In genomic region chr5:132211787-132212186, GRCh38 we compare ENCODE assay signal across 23 cellular contexts. TPM values are rescaled to one million over a fixed set of nuclear protein-coding genes. Genes with fewer than 3 reads are reported as not detected.
DNase-seq lines count a peak whose midpoint lies in the region; ATAC-seq and TF ChIP-seq lines count a peak whose summit lies in the region.
"Had no signal": no experiment of that assay in that cellular context is flagged by ENCODE, and none has a peak within 500 bp of the region (broad histone marks: within the 10 kb centered on the region; RNA-seq: fewer than 3 reads in every experiment).

No MANE protein-coding gene starts in this region.

- H3K36me3 ChIP-seq in RWPE2 (ENCODE audit: low read depth), result peaks cover 84% of the 10 kb centered on the region
- H3K36me3 ChIP-seq in heart left ventricle, result peaks cover 0 to 82% (median 60%) of the 10 kb centered on the region in 9 donors
- H3K36me3 ChIP-seq in psoas muscle (ENCODE audit: insufficient read depth in 1 of 2, low read depth in 1 of 2), result peaks cover 0 to 66% of the 10 kb centered on the region in 2 donors

- H3K27me3 ChIP-seq in RWPE2 (ENCODE audit: insufficient read depth, poor library complexity, severe bottlenecking), result no peaks in the 10 kb centered on the region
- H3K27me3 ChIP-seq in heart left ventricle, result no peaks in the 10 kb centered on the region
- no peaks in the 10 kb centered on the region for H3K27me3 ChIP-seq in psoas muscle (ENCODE audit: insufficient read depth in 3 of 3, low read length in 2 of 3)
- H3K27me3 ChIP-seq: spleen, transverse colon had no signal

- in situ Hi-C loops in ACHN (cut with HindIII; ENCODE audit: low pct_ligation_motif_present, low pct_unique_long_range_greater_than_20kb, low sequenced_read_pairs), result no loop called here

- 23 to 69% (median 29%) methylated on average over 1 of the region's 1 CpG for WGBS in heart left ventricle, 4 donors
- 12 to 26% (median 17%) methylated on average over 1 of the region's 1 CpG for WGBS in psoas muscle, 3 donors

- H3K4me1 ChIP-seq in RWPE2 (ENCODE audit: insufficient read depth, poor library complexity, severe bottlenecking), result peaks cover 9% of the 10 kb centered on the region
- peaks cover 0 to 72% (median 36%) of the 10 kb centered on the region in 12 donors for H3K4me1 ChIP-seq in heart left ventricle
- peaks cover 31% of the 10 kb centered on the region for H3K4me1 ChIP-seq in psoas muscle
- H3K4me1 ChIP-seq: spleen had no signal

- H3K9me3 ChIP-seq in RWPE2 (ENCODE audit: severe bottlenecking) (no peaks in the 10 kb centered on the region), heart left ventricle (no peaks in the 10 kb centered on the region), psoas muscle (no peaks in the 10 kb centered on the region)
- H3K9me3 ChIP-seq: spleen, transverse colon had no signal

- H3K4me3 ChIP-seq in RWPE2 (ENCODE audit: severe bottlenecking) (no peak overlapping the region), heart left ventricle (no peak overlapping the region), psoas muscle (no peak overlapping the region)
- H3K4me3 ChIP-seq: spleen, transverse colon had no signal

- H3K27ac ChIP-seq in RWPE2 (ENCODE audit: poor library complexity, severe bottlenecking) (no peak overlapping the region), heart left ventricle (peak overlapping the region in 11 of 12 donors; percentile 49 to 90 (median 72)), psoas muscle (no peak overlapping the region)
- H3K27ac ChIP-seq: transverse colon, WERI-Rb-1 had no signal

- DNase-seq in EH (ENCODE audit: low read depth) (peak; percentile 78), RWPE2 (ENCODE audit: low spot score) (peak; percentile 7), heart left ventricle (peak in 4 of 5 donors; percentile 57 to 80 (median 70)), psoas muscle (no peak), ACHN (no peak), NCI-H345 (lab: John Stamatoyannopoulos, UW) (no peak)
- DNase-seq: activated CD4-positive, alpha-beta T cell treated with anti-CD3 and anti-CD28 coated beads, Interleukin-2, amount 10 ng/mL, durations not matched to agents 24 days and 14 days; activated CD8-positive, alpha-beta memory T cell treated with anti-CD3 and anti-CD28 coated beads, Interleukin-2, amount 10 ng/mL, durations not matched to agents 7 days and 5 days; activated naive CD4-positive, alpha-beta T cell treated with anti-CD3 and anti-CD28 coated beads for 36 hours; CD4-positive, alpha-beta T cell; effector CD8-positive, alpha-beta T cell; erythroblast; GOT3; NCI-H1694; NCI-H526 treated with DMSO at 0.1 percent for 48 hours; nephron progenitor cell; retina; SIG-M5; T1000; transverse colon; WERI-Rb-1 had no signal

- ATAC-seq in RWPE2 (ENCODE audit: low read depth), result no peak
- ATAC-seq in heart left ventricle, result peak; percentile 40 to 61 (median 59)
- ATAC-seq in psoas muscle, result peak; percentile 21 to 71 (median 50)
- ATAC-seq in HG03097 (IDR thresholded peaks at IDR 0.05; ENCODE audit: low FRiP score, unreplicated experiment), result no peak
- ATAC-seq: activated CD8-positive, alpha-beta memory T cell treated with anti-CD3 and anti-CD28 coated beads, Interleukin-2, amount 10 ng/mL, durations not matched to agents 7 days and 5 days had no signal

- TF ChIP-seq CTCF in RWPE2 (IDR thresholded peaks at IDR 0.05; ENCODE audit: poor library complexity, severe bottlenecking) (no peak), heart left ventricle (IDR thresholded peaks at IDR 0.05) (no peak), psoas muscle (IDR thresholded peaks at IDR 0.05) (no peak)

- TF ChIP-seq POLR2A in heart left ventricle (IDR thresholded peaks at IDR 0.05), result no peak

- intact Hi-C loops in heart left ventricle (cut with DNase I), result no loop called here
- intact Hi-C loops in psoas muscle (cut with DNase I), result no loop called here

RNA-seq across cellular contexts. Expression of gene P4HA2, which starts 15.9 kb away (rescaled TPM):
- total RNA-seq in heart left ventricle, result 10 to 100 TPM; 41.2 to 80.7 (median 55.7) TPM
- 100 to 1,000 TPM in 1 of 2 donors, 10 to 100 TPM in 1; 44.3 to 140 TPM for polyA plus RNA-seq in heart left ventricle
- 10 to 100 TPM; 12.5 to 21.6 (median 16.6) TPM for total RNA-seq in psoas muscle
- polyA plus RNA-seq in psoas muscle, result 10 to 100 TPM; 10.2 to 13.7 (median 13.0) TPM
- total RNA-seq: CD4-positive, alpha-beta T cell had no signal

RNA-seq across cellular contexts. Expression of gene PDLIM4, which starts 45.7 kb away (rescaled TPM):
- total RNA-seq in heart left ventricle, result 10 to 100 TPM in 3 of 9 donors, 1 to 10 TPM in 6; 2.4 to 16.9 (median 8.1) TPM
- 1 to 10 TPM; 5.1 to 9.1 TPM for polyA plus RNA-seq in heart left ventricle
- 1 to 10 TPM; 3.2 to 6.6 (median 5.6) TPM for total RNA-seq in psoas muscle
- 1 to 10 TPM; 1.8 to 6.4 (median 3.0) TPM for polyA plus RNA-seq in psoas muscle
- total RNA-seq: activated naive CD4-positive, alpha-beta T cell treated with anti-CD3 and anti-CD28 coated beads for 36 hours; CD4-positive, alpha-beta T cell had no signal

Comparison
In these comparisons a context has a peak if more than half of its experiments do, and no peak if none do; other contexts are left out.
1. DNase-seq: peak in EH (single experiment), RWPE2 (single experiment) and heart left ventricle (4 of 5); none in psoas muscle (0 of 2), ACHN (single experiment) and NCI-H345 (single experiment).
2. ATAC-seq: peak in heart left ventricle (4 of 4) and psoas muscle (4 of 4); none in RWPE2 (single experiment) and HG03097 (single experiment).
3. H3K27ac ChIP-seq: peak in heart left ventricle (11 of 12); none in RWPE2 (single experiment) and psoas muscle (single experiment).